8 cellular contexts compared by ENCODE assay signal in the genomic region with DNA sequence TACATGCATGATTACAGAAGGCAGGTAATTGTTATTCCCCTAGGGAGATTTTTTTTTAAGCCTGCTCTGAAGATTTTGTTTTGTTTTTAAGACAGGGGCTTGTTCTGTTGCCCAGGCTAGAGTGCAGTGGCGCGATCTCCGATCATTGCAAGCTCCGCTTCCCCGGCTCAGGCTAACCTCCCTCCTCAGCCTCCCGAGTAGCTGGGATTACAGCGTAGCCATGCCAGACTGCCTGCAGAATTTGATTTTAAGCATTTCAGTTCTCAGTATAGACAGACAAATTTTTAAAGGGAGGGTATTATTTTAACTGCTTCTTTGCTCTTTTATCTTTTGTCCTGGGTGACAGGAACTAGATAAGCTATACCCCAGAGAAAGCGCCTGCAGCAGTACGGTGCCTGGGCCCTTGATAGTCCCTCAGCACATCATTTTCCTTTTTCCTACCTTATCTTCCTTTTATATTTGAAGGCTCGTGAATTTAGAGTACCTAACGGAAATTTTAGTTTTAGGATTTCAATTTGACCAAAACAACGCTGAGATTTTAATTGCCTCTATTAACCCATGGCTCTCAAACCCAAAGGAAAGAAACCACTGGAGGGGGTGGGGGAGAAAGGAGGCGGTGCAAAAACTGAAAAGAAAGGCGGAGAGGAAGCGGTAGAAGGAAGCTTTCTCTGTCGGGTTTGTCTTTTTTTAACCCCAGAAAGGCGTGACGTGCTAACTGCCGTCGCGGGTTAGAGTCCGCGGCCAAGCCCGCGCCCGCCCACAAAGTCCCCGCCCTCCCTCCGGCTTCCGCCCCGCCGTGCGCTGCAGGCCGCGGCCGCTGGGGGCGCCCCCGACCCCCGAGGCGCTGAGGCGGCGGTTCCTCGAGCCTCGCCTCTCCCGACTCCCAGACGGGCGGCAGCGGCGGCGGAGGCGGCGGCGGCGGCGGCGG. TPM values are rescaled to one million over a fixed set of nuclear protein-coding genes. Genes with fewer than 3 reads are reported as not detected.
A peak's percentile ranks its signal among the peaks of the same experiment; 100 is the strongest.
DNase-seq lines count a peak whose midpoint lies in the region; ATAC-seq and TF ChIP-seq lines count a peak whose summit lies in the region.

A gene (plus strand): TSS at position 886 of the 928 bp plus-strand sequence. CDS start 329 bp downstream, outside the sequence.

- peaks cover 32% of the 10 kb centered on the region for H3K4me1 ChIP-seq in lower lobe of right lung

- no peaks in the 10 kb centered on the region for H3K36me3 ChIP-seq in lower lobe of right lung

- peak; percentile 84 for DNase-seq in CD14-positive monocyte (ENCODE audit: low spot score)
- DNase-seq in GM19240 (ENCODE audit: insufficient read length, low spot score): peak; percentile 65
- DNase-seq in NCI-H526 treated with DMSO at 0.1 percent for 48 hours (lab: John Stamatoyannopoulos, UW): peak; percentile 35
- peak; percentile 88 for DNase-seq in activated CD4-positive, alpha-beta T cell treated with anti-CD3 and anti-CD28 coated beads, Interleukin-2, amount 50 U/mL, for 1 hour
- DNase-seq in dorsolateral prefrontal cortex: peak; percentile 55 to 89 (median 73)
- DNase-seq in lower lobe of right lung: peak; percentile 90
- DNase-seq in stimulated activated CD4-positive, alpha-beta T cell treated with anti-CD3 and anti-CD28 coated beads, Interleukin-4, amount 100 ng/mL, for 48 hours (ENCODE audit: low read depth in 2 of 2): peak; percentile 87

- H3K4me3 ChIP-seq in dorsolateral prefrontal cortex (peak within 1 kb of the TSS; percentile 39 to 86 (median 71)), lower lobe of right lung (peak within 1 kb of the TSS; percentile 74)

- H3K4me3 Mint-ChIP-seq in CD14-positive monocyte: peak within 1 kb of the TSS; percentile 98 to 99

- ATAC-seq in HG03442 (IDR thresholded peaks at IDR 0.05; ENCODE audit: unreplicated experiment) (peak; percentile 75), lower lobe of right lung (peak; percentile 94 to 96)

- H3K36me3 Mint-ChIP-seq in CD14-positive monocyte: peaks cover 0 to 3% of the 10 kb centered on the region in 2 donors

- H3K4me1 Mint-ChIP-seq in CD14-positive monocyte: peaks cover 33% of the 10 kb centered on the region

- H3K9me3 ChIP-seq in lower lobe of right lung: no peaks in the 10 kb centered on the region

- H3K9me3 Mint-ChIP-seq in CD14-positive monocyte: peaks cover 0 to 2% (median 0%) of the 10 kb centered on the region in 7 donors

- H3K27ac ChIP-seq in dorsolateral prefrontal cortex: peak within 1 kb of the TSS in 57 of 59 donors; percentile 4 to 90 (median 74)
- peak within 1 kb of the TSS; percentile 72 for H3K27ac ChIP-seq in lower lobe of right lung

- H3K27me3 Mint-ChIP-seq in CD14-positive monocyte (ENCODE audit: low read depth in 3 of 3): no peaks in the 10 kb centered on the region

- peak within 1 kb of the TSS; percentile 91 to 96 (median 94) for H3K27ac Mint-ChIP-seq in CD14-positive monocyte

- intact Hi-C loops in CD14-positive monocyte (cut with micrococcal nuclease) (loop anchor here in 1 of 2 donors (2.0 to 10.0 kb wide), 4 partner anchors 33 to 185 kb away; a partner anchor contains a TSS), dorsolateral prefrontal cortex (cut with DNase I) (loop anchor here (5.0 kb wide), 2 partner anchors 42 to 47 kb away; no protein-coding TSS in a partner anchor), lower lobe of right lung (cut with DNase I) (no loop called here)

- no peaks in the 10 kb centered on the region for H3K27me3 ChIP-seq in dorsolateral prefrontal cortex
- H3K27me3 ChIP-seq in lower lobe of right lung (ENCODE audit: low read depth): no peaks in the 10 kb centered on the region

- TF ChIP-seq CTCF in CD14-positive monocyte (IDR thresholded peaks at IDR 0.05) (peak; percentile 85), dorsolateral prefrontal cortex (IDR thresholded peaks at IDR 0.05 in 54 of 56, conservative IDR thresholded peaks at IDR 0.05 in 2 of 56; ENCODE audit: low read depth in 1 of 56, partially characterized antibody in 56 of 56) (peak; percentile 35 to 83 (median 66)), lower lobe of right lung (IDR thresholded peaks at IDR 0.05) (peak; percentile 78)

RNA-seq across cellular contexts. Expression of the gene that starts here (rescaled TPM):
- polyA plus RNA-seq in CD14-positive monocyte: 1 to 10 TPM; 1.4 to 4.3 TPM
- total RNA-seq in dorsolateral prefrontal cortex: 10 to 100 TPM; 15.5 to 50.7 (median 31.6) TPM
- total RNA-seq in lower lobe of right lung: 20.0 TPM

Comparison
In these comparisons a context has a peak if more than half of its experiments do, and no peak if none do; other contexts are left out.
1. Peak in every context shown above with its lines: DNase-seq, ATAC-seq, H3K4me3 ChIP-seq and H3K27ac ChIP-seq.
2. DNase-seq: peak in every context shown above with its lines; median percentile 90 in lower lobe of right lung; 88 in activated CD4-positive, alpha-beta T cell treated with anti-CD3 and anti-CD28 coated beads, Interleukin-2, amount 50 U/mL, for 1 hour; 87 in stimulated activated CD4-positive, alpha-beta T cell treated with anti-CD3 and anti-CD28 coated beads, Interleukin-4, amount 100 ng/mL, for 48 hours; 84 in CD14-positive monocyte; 73 in dorsolateral prefrontal cortex; 65 in GM19240; 35 in NCI-H526 treated with DMSO at 0.1 percent for 48 hours.